ENCODE assay signal across 1 cellular context in genomic region chr18:62717850-62718229, GRCh38.
TF ChIP-seq lines count a peak whose summit lies in the region.

No MANE protein-coding gene starts in this region.

TF ChIP-seq in K562, 482 proteins besides CTCF, POLR2A, EP300 and RAD21 (continued from another document):
- TF ChIP-seq CBX5 (IDR thresholded peaks at IDR 0.05; ENCODE audit: borderline replicate concordance, low read depth) = no peak
